8 cellular contexts compared by ENCODE assay signal in the genomic region with DNA sequence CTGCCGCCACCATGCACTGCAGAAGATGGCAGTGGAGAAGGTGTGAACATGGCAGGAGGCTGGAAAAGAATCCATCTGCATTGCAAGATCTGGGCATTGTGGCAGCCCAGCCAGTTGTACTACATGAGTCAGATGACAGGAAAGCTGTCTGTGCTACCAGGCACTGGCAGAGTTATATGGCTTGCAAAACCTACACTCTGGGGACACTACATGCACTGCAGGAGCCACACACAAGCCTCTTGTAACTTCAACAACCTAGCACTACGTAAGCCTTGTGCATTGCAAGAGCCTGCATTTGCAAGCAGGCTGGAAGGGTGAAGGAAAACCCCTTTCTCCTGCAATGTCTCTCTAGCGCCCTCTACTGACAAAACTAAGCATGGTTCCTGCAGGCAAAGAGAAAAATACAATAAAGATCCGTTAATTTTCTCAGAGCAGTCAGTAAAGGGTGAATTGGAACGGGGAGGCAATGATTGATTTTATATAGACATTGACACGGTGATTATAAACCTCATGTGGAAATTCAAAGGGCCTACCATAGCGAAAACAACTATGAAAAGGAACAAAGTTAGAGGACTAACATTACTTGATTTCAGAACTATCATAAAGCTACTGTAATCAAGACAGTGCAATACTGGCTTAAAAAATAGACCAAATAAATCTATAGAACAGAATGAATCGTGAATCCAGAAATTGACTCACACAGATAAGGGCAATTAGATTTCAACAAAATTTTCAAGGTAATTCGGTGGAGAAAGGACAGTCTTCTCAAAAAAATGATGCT. TPM values are rescaled to one million over a fixed set of nuclear protein-coding genes. Genes with fewer than 3 reads are reported as not detected.
DNase-seq lines count a peak whose midpoint lies in the region; ATAC-seq and TF ChIP-seq lines count a peak whose summit lies in the region.

No MANE protein-coding gene starts in this region.

- DNase-seq in DMS79 treated with DMSO at 0.1 percent for 48 hours (lab: John Stamatoyannopoulos, UW) (peak; percentile 76), HT1080 (ENCODE audit: low read depth) (peak; percentile 58), PC-9 (peak; percentile 41 to 42), foreskin keratinocyte (peak in 1 of 2 donors; percentile 67), osteocyte (ENCODE audit: extremely low spot score, unreplicated experiment) (peak; percentile 84), GF-D8 (lab: John Stamatoyannopoulos, UW) (no peak)
- peak; percentile 60 to 72 for DNase-seq in activated T-cell treated with anti-CD3 and anti-CD28 coated beads, Interleukin-2, amount 50 U/mL, for 72 hours

- no peak overlapping the region for H3K4me3 ChIP-seq in PC-9

- no peak overlapping the region for H3K27ac Mint-ChIP-seq in activated T-cell treated with anti-CD3 and anti-CD28 coated beads, Interleukin-2, amount 50 U/mL, for 72 hours
- peak overlapping the region; percentile 19 for H3K27ac Mint-ChIP-seq in osteocyte (ENCODE audit: unreplicated experiment)

- CTCF ChIA-PET in PC-9 (lab: Charles Lee): interaction anchor here (0.7 to 1.2 kb wide), 3 partner anchors 200 to 279 kb away, joined by 3 to 6 read pairs (median 4); no protein-coding TSS in a partner anchor

- POLR2A ChIA-PET in PC-9 (lab: Charles Lee; ENCODE audit: unreplicated experiment): no interaction called here

- H3K27ac ChIP-seq in PC-9 (no peak overlapping the region), foreskin keratinocyte (no peak overlapping the region)

- H3K36me3 Mint-ChIP-seq in activated T-cell treated with anti-CD3 and anti-CD28 coated beads, Interleukin-2, amount 50 U/mL, for 72 hours (ENCODE audit: insufficient read depth in 2 of 2): no peaks in the 10 kb centered on the region
- peaks cover 33% of the 10 kb centered on the region for H3K36me3 Mint-ChIP-seq in osteocyte (ENCODE audit: unreplicated experiment)

- H3K9me2 ChIP-seq in PC-9 (ENCODE audit: insufficient read depth): no peaks in the 10 kb centered on the region

- H3K9me3 ChIP-seq in PC-9 (ENCODE audit: insufficient read depth, low read depth): no peaks in the 10 kb centered on the region

- no peaks in the 10 kb centered on the region for H3K79me2 ChIP-seq in PC-9 (ENCODE audit: low read depth)

- no peaks in the 10 kb centered on the region for H4K20me1 ChIP-seq in PC-9 (ENCODE audit: insufficient read depth)

- no TSS peak for BruUV-seq in PC-9 (replicated peaks; lab: Mats Ljungman, UMichigan)

- TF ChIP-seq CTCF in PC-9 (conservative IDR thresholded peaks at IDR 0.05): peak; percentile 96
- TF ChIP-seq CTCF in foreskin keratinocyte (conservative IDR thresholded peaks at IDR 0.05): peak; percentile 94
- TF ChIP-seq CTCF in osteocyte (IDR thresholded peaks at IDR 0.05): peak; percentile 96

- peaks cover 0 to 2% of the 10 kb centered on the region in 2 donors for H3K9me3 Mint-ChIP-seq in activated T-cell treated with anti-CD3 and anti-CD28 coated beads, Interleukin-2, amount 50 U/mL, for 72 hours
- no peaks in the 10 kb centered on the region for H3K9me3 Mint-ChIP-seq in osteocyte (ENCODE audit: unreplicated experiment)

- H3K27me3 ChIP-seq in PC-9 (ENCODE audit: insufficient read depth, low read depth): no peaks in the 10 kb centered on the region
- no peaks in the 10 kb centered on the region for H3K27me3 ChIP-seq in foreskin keratinocyte

- intact Hi-C loops in PC-9 (cut with micrococcal nuclease; ENCODE audit: unreplicated experiment): loop anchor here (1.0 to 5.0 kb wide), 4 partner anchors 164 to 473 kb away; no protein-coding TSS in a partner anchor

- no peaks in the 10 kb centered on the region for H3F3A ChIP-seq in PC-9 (ENCODE audit: insufficient read depth, low read depth)

- H3K4me3 Mint-ChIP-seq in activated T-cell treated with anti-CD3 and anti-CD28 coated beads, Interleukin-2, amount 50 U/mL, for 72 hours: no peak overlapping the region
- no peak overlapping the region for H3K4me3 Mint-ChIP-seq in osteocyte (ENCODE audit: unreplicated experiment)

- peaks cover 22% of the 10 kb centered on the region for H3K27me3 Mint-ChIP-seq in activated T-cell treated with anti-CD3 and anti-CD28 coated beads, Interleukin-2, amount 50 U/mL, for 72 hours (ENCODE audit: low read depth)
- no peaks in the 10 kb centered on the region for H3K27me3 Mint-ChIP-seq in osteocyte (ENCODE audit: unreplicated experiment)

- peaks cover 34% of the 10 kb centered on the region for H3K4me1 Mint-ChIP-seq in activated T-cell treated with anti-CD3 and anti-CD28 coated beads, Interleukin-2, amount 50 U/mL, for 72 hours (ENCODE audit: low read depth)
- peaks cover 36% of the 10 kb centered on the region for H3K4me1 Mint-ChIP-seq in osteocyte (ENCODE audit: unreplicated experiment)

- ATAC-seq in GM21515 (IDR thresholded peaks at IDR 0.05; ENCODE audit: unreplicated experiment) (peak; percentile 86), foreskin keratinocyte (peak; percentile 65)
- peak; percentile 66 to 72 for ATAC-seq in activated T-cell treated with anti-CD3 and anti-CD28 coated beads, Interleukin-2, amount 50 U/mL, for 72 hours (replicated peaks in 1 of 2)

- H2AFZ ChIP-seq in PC-9: no peak overlapping the region

- H3K4me2 ChIP-seq in PC-9: no peak overlapping the region

- H3K4me1 ChIP-seq in PC-9 (replicated peaks; ENCODE audit: insufficient read depth) (no peaks in the 10 kb centered on the region), foreskin keratinocyte (peaks cover 11% of the 10 kb centered on the region)

- no peaks in the 10 kb centered on the region for H3K36me3 ChIP-seq in PC-9 (ENCODE audit: low read depth)

RNA-seq across cellular contexts. Expression of a gene that starts 26.2 kb away (rescaled TPM):
- not detected in 2 replicates for total RNA-seq in HT1080 (2014; rRNA removed; shearing (Covaris generic))
- not detected in 2 replicates for polyA plus RNA-seq in HT1080 (2015; cell fraction: cytosol; rRNA removed)
- polyA plus RNA-seq in HT1080 (2015; cell fraction: nucleus; rRNA removed): not detected in 2 replicates
- total RNA-seq in PC-9 (2021): not detected in 2 replicates
- total RNA-seq in activated T-cell treated with anti-CD3 and anti-CD28 coated beads, Interleukin-2, amount 50 U/mL, for 72 hours: not detected
- total RNA-seq in foreskin keratinocyte: not detected in 2 replicates
- not detected in 2 replicates for polyA plus RNA-seq in foreskin keratinocyte
- 0.18 and 0.35 TPM in 2 replicates for total RNA-seq in osteocyte
